In the genomic region with DNA sequence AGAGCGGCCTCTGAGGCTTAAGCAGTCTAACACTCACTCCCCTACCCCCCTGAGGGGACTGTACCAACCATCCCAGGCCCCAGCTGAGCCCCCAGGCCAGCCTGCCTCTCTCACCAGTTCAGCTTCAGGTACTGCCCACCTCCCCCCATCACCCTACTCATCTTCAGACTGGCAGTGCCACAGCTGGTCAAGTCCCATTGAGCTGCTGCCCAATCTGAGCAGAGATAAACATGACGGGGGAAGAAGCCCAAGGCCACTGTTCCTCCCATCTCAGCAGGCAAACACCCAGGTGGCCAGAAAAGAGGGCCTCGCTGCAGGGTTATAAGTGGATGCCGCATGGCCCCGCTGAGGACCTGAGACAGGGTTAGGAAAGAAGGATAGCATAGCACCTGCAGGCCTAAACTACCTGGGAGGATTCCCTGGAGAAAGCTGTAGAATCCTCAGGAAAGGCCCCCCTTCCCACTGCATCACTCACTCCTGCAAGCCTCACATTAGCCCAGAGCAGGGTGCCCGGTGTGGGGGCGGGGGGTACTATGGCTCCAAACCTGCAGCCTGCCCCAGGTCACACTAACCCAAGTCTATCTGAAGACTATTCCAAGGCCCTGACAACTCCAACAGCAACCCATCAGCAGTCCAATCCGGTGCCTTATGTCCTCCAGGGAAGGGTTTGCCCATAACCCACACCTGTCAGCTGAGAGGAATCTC, we compare ENCODE assay signal across 9 cellular contexts. TPM values are rescaled to one million over a fixed set of nuclear protein-coding genes. Genes with fewer than 3 reads are reported as not detected.
DNase-seq lines count a peak whose midpoint lies in the region; ATAC-seq and TF ChIP-seq lines count a peak whose summit lies in the region.
"Had no signal": no experiment of that assay in that cellular context is flagged by ENCODE, and none has a peak within 500 bp of the region (broad histone marks: within the 10 kb centered on the region; RNA-seq: fewer than 3 reads in every experiment).

No MANE protein-coding gene starts in this region.

- peak overlapping the region; percentile 92; the same call in 1 of the 2 replicates for H3K27ac ChIP-seq in BLaER1
- H3K27ac ChIP-seq in effector memory CD4-positive, alpha-beta T cell (ENCODE audit: insufficient read depth, low read length, poor library complexity, severe bottlenecking), result peak overlapping the region; percentile 92

- H3K4me1 Mint-ChIP-seq in osteocyte (ENCODE audit: unreplicated experiment), result peaks cover 81% of the 10 kb centered on the region

- H4K20me1 ChIP-seq in BLaER1, result peaks cover 56% of the 10 kb centered on the region

- H3K4me1 ChIP-seq in BLaER1, result peaks cover 88% of the 10 kb centered on the region
- H3K4me1 ChIP-seq in effector memory CD4-positive, alpha-beta T cell (ENCODE audit: control insufficient read depth, insufficient read depth, low read length, poor library complexity, severe bottlenecking), result peaks cover 70% of the 10 kb centered on the region

- no peaks in the 10 kb centered on the region for H3K27me3 Mint-ChIP-seq in osteocyte (ENCODE audit: unreplicated experiment)

- H3K27me3 ChIP-seq in BLaER1 (no peaks in the 10 kb centered on the region), MG63 (no peaks in the 10 kb centered on the region)
- no peaks in the 10 kb centered on the region for H3K27me3 ChIP-seq in effector memory CD4-positive, alpha-beta T cell (replicated peaks; ENCODE audit: control insufficient read depth, insufficient read depth, low read length, poor library complexity, severe bottlenecking)

- no peak overlapping the region for H3K4me3 Mint-ChIP-seq in osteocyte (ENCODE audit: unreplicated experiment)

- no peaks in the 10 kb centered on the region for H3K36me3 Mint-ChIP-seq in osteocyte (ENCODE audit: unreplicated experiment)

- ATAC-seq in GM18907 (IDR thresholded peaks at IDR 0.05; ENCODE audit: unreplicated experiment), result no peak

- H3K9me3 Mint-ChIP-seq in osteocyte (ENCODE audit: unreplicated experiment), result no peaks in the 10 kb centered on the region

- H3K36me3 ChIP-seq in BLaER1 (no peaks in the 10 kb centered on the region), MG63 (peaks cover 13% of the 10 kb centered on the region; the same call in 1 of the 2 replicates)
- no peaks in the 10 kb centered on the region for H3K36me3 ChIP-seq in effector memory CD4-positive, alpha-beta T cell (ENCODE audit: control insufficient read depth, insufficient read depth, low read length)

- no peaks in the 10 kb centered on the region for H3K9me3 ChIP-seq in BLaER1
- no peaks in the 10 kb centered on the region for H3K9me3 ChIP-seq in MG63
- no peaks in the 10 kb centered on the region for H3K9me3 ChIP-seq in effector memory CD4-positive, alpha-beta T cell (ENCODE audit: control insufficient read depth, low read length)

- H3K9ac ChIP-seq in BLaER1, result peak overlapping the region; percentile 94

- DNase-seq in MG63 (no peak), osteocyte (ENCODE audit: extremely low spot score, unreplicated experiment) (no peak), MV-4-11 (lab: John Stamatoyannopoulos, UW) (no peak), RPMI8226 (no peak), ecto neural progenitor cell (ENCODE audit: low spot score) (no peak)
- DNase-seq in effector memory CD4-positive, alpha-beta T cell, result no peak
- DNase-seq: activated effector memory CD4-positive, alpha-beta T cell treated with Interleukin-2 at 50 U/mL for 16 hours had no signal

- H3K4me2 ChIP-seq in BLaER1, result peak overlapping the region; percentile 97

- peak overlapping the region; percentile 92 for H3K4me3 ChIP-seq in BLaER1
- peak overlapping the region; percentile 74 for H3K4me3 ChIP-seq in MG63
- H3K4me3 ChIP-seq in effector memory CD4-positive, alpha-beta T cell (ENCODE audit: insufficient read depth, low read depth, low read length, poor library complexity, severe bottlenecking), result peak overlapping the region; percentile 95

- peak overlapping the region; percentile 29 for H3K27ac Mint-ChIP-seq in osteocyte (ENCODE audit: unreplicated experiment)

- no peak for TF ChIP-seq CTCF in osteocyte (IDR thresholded peaks at IDR 0.05)

RNA-seq across cellular contexts. Expression of gene B4GALT1, which starts 3.6 kb away (rescaled TPM):
- 31.9 and 35.2 TPM in 2 replicates for total RNA-seq in MG63 (2014; rRNA removed; shearing (Covaris generic); ENCODE audit: low replicate concordance)
- 39.1 and 40.9 TPM in 2 replicates for total RNA-seq in osteocyte
